In genomic region chr11:3003396-3004231, GRCh38 we compare ENCODE assay signal across 16 cellular contexts. TPM values are rescaled to one million over a fixed set of nuclear protein-coding genes. Genes with fewer than 3 reads are reported as not detected.
DNase-seq lines count a peak whose midpoint lies in the region; ATAC-seq, FAIRE-seq and TF ChIP-seq lines count a peak whose summit lies in the region.
"Had no signal": no experiment of that assay in that cellular context is flagged by ENCODE, and none has a peak within 500 bp of the region (broad histone marks: within the 10 kb centered on the region; RNA-seq: fewer than 3 reads in every experiment).

No MANE protein-coding gene starts in this region.

- TF ChIP-seq RAD21 in HepG2 (CRISPR knock-in tag; IDR thresholded peaks at IDR 0.05) = no peak

- no peaks in the 10 kb centered on the region for H3K36me3 ChIP-seq in breast epithelium
- H3K36me3 ChIP-seq in HepG2 (replicated peaks in 1 of 2; ENCODE audit: control insufficient read depth in 1 of 2, insufficient read depth in 2 of 2, low read length in 2 of 2) = peaks cover 27 to 58% of the 10 kb centered on the region in 2 experiments; a peak in 4 of 5 replicates

- H3K27ac ChIP-seq in breast epithelium = peak overlapping the region; percentile 28 to 92
- no peak overlapping the region for H3K27ac ChIP-seq in HepG2 (ENCODE audit: extremely low read length, insufficient read depth, low read length)
- H3K27ac ChIP-seq in temporal lobe (ENCODE audit: low read depth, low read length) = peak overlapping the region; percentile 100
- H3K27ac ChIP-seq: 22Rv1, BLaER1, left ventricle myocardium inferior had no signal

- no peaks in the 10 kb centered on the region for H4K20me1 ChIP-seq in HepG2 (ENCODE audit: insufficient read depth, low read length)

- no peaks in the 10 kb centered on the region for H3K9me3 Mint-ChIP-seq in T-helper 2 cell treated with Interferon-gamma antibody and Interleukin-4, amounts not matched to agents 5 μg/mL and 100 μg/mL, for 36 hours
- H3K9me3 Mint-ChIP-seq: activated CD4-positive, alpha-beta memory T cell treated with anti-CD3 and anti-CD28 coated beads, Interleukin-2, amount 10 ng/mL, durations not matched to agents 7 days and 5 days had no signal

- ATAC-seq in HepG2 (no peak), HG02642 (IDR thresholded peaks at IDR 0.05; ENCODE audit: poor library complexity, unreplicated experiment) (no peak), GM18867 (IDR thresholded peaks at IDR 0.05; ENCODE audit: unreplicated experiment) (no peak)

- WGBS in HepG2 (ENCODE audit: low lambda C conversion rate) = 94% methylated on average over 7 of the region's 12 CpGs

- H2AFZ ChIP-seq in HepG2 (ENCODE audit: low read length) = no peak overlapping the region

- TF ChIP-seq EP300 in HepG2 (IDR thresholded peaks at IDR 0.05; ENCODE audit: low read depth in 2 of 2, low read length in 2 of 2) (no peak), HepG2 (CRISPR knock-in tag; IDR thresholded peaks at IDR 0.05; ENCODE audit: borderline replicate concordance) (no peak)

- intact Hi-C loops in breast epithelium (cut with DNase I; ENCODE audit: low total_unique reads) (no loop called here), HepG2 (cut with micrococcal nuclease; ENCODE audit: unreplicated experiment) (no loop called here)

- H3K9me3 ChIP-seq in breast epithelium (no peaks in the 10 kb centered on the region), HepG2 (ENCODE audit: low read length) (no peaks in the 10 kb centered on the region)
- H3K9me3 ChIP-seq: BLaER1, left ventricle myocardium inferior had no signal

- TF ChIP-seq CTCF in breast epithelium (IDR thresholded peaks at IDR 0.05) = no peak
- no peak for TF ChIP-seq CTCF in HepG2 (CRISPR knock-in tag; IDR thresholded peaks at IDR 0.05)

- no peak overlapping the region for H3K4me2 ChIP-seq in HepG2 (ENCODE audit: low read depth, low read length)
- H3K4me2 ChIP-seq: BLaER1 had no signal

- DNase-seq in T-helper 2 cell treated with Interferon-gamma antibody and Interleukin-4, amounts not matched to agents 5 μg/mL and 100 μg/mL, for 36 hours (ENCODE audit: low spot score) = no peak
- no peak for DNase-seq in T-helper 2 cell
- no peak for DNase-seq in breast epithelium (ENCODE audit: low spot score in 2 of 2)
- DNase-seq in HepG2 (ENCODE audit: low spot score) = no peak
- DNase-seq in superior temporal gyrus (ENCODE audit: extremely low spot score) = no peak
- DNase-seq: activated CD4-positive, alpha-beta memory T cell treated with anti-CD3 and anti-CD28 coated beads, Interleukin-2, amount 10 ng/mL, durations not matched to agents 7 days and 5 days; DMS53; left ventricle myocardium inferior; NCI-H2029; NCI-H524 treated with DMSO at 0.1 percent for 48 hours; OCI-M1 had no signal

- H3K9ac ChIP-seq in HepG2 (ENCODE audit: insufficient read depth, low read depth, low read length) = no peak overlapping the region
- H3K9ac ChIP-seq: BLaER1 had no signal

- no peak for FAIRE-seq in HepG2 (lab: Jason Lieb, UNC)

- H3K79me2 ChIP-seq in HepG2 (ENCODE audit: insufficient read depth, low read length) = no peaks in the 10 kb centered on the region

- H3K27me3 Mint-ChIP-seq in T-helper 2 cell treated with Interferon-gamma antibody and Interleukin-4, amounts not matched to agents 5 μg/mL and 100 μg/mL, for 36 hours (ENCODE audit: low read depth) = no peaks in the 10 kb centered on the region
- H3K27me3 Mint-ChIP-seq: activated CD4-positive, alpha-beta memory T cell treated with anti-CD3 and anti-CD28 coated beads, Interleukin-2, amount 10 ng/mL, durations not matched to agents 7 days and 5 days had no signal

- H3K4me3 ChIP-seq in breast epithelium (no peak overlapping the region), HepG2 (replicated peaks in 1 of 3; ENCODE audit: insufficient read depth in 1 of 3, low read depth in 2 of 3, low read length in 3 of 3) (no peak overlapping the region)
- H3K4me3 ChIP-seq: BLaER1, left ventricle myocardium inferior had no signal

- POLR2A ChIA-PET in HepG2 (lab: Yijun Ruan, JAX) = no interaction called here

- CTCF ChIA-PET in HepG2 (lab: Yijun Ruan, JAX; ENCODE audit: low intra/inter-chr PET ratio, low total read pairs) = no interaction called here

- BruUV-seq in HepG2 (replicated peaks; lab: Mats Ljungman, UMichigan) = no TSS peak

- no peak for TF ChIP-seq POLR2A in breast epithelium (IDR thresholded peaks at IDR 0.05)
- TF ChIP-seq POLR2A in HepG2 (IDR thresholded peaks at IDR 0.05; ENCODE audit: insufficient read depth in 1 of 2, low read depth in 2 of 2, low read length in 2 of 2) = no peak

- H3K4me1 ChIP-seq in breast epithelium (peaks cover 2 to 43% of the 10 kb centered on the region in 2 donors), HepG2 (ENCODE audit: insufficient read depth, low read length) (no peaks in the 10 kb centered on the region)

- peak overlapping the region; percentile 34 for H3K27ac Mint-ChIP-seq in T-helper 2 cell treated with Interferon-gamma antibody and Interleukin-4, amounts not matched to agents 5 μg/mL and 100 μg/mL, for 36 hours
- H3K27ac Mint-ChIP-seq: activated CD4-positive, alpha-beta memory T cell treated with anti-CD3 and anti-CD28 coated beads, Interleukin-2, amount 10 ng/mL, durations not matched to agents 7 days and 5 days had no signal

- H3K27me3 ChIP-seq in breast epithelium (no peaks in the 10 kb centered on the region), HepG2 (ENCODE audit: control insufficient read depth in 1 of 2, insufficient read depth in 2 of 2, low read length in 2 of 2) (no peaks in the 10 kb centered on the region; a peak in 1 of 5 replicates)
- H3K27me3 ChIP-seq: BLaER1 had no signal

- peaks cover 2% of the 10 kb centered on the region for H3K4me1 Mint-ChIP-seq in T-helper 2 cell treated with Interferon-gamma antibody and Interleukin-4, amounts not matched to agents 5 μg/mL and 100 μg/mL, for 36 hours (ENCODE audit: low read depth)

- no peak overlapping the region for H3K4me3 Mint-ChIP-seq in T-helper 2 cell treated with Interferon-gamma antibody and Interleukin-4, amounts not matched to agents 5 μg/mL and 100 μg/mL, for 36 hours
- H3K4me3 Mint-ChIP-seq: activated CD4-positive, alpha-beta memory T cell treated with anti-CD3 and anti-CD28 coated beads, Interleukin-2, amount 10 ng/mL, durations not matched to agents 7 days and 5 days had no signal

- H3K36me3 Mint-ChIP-seq in T-helper 2 cell treated with Interferon-gamma antibody and Interleukin-4, amounts not matched to agents 5 μg/mL and 100 μg/mL, for 36 hours (ENCODE audit: low read depth) = peaks cover 43% of the 10 kb centered on the region

- in situ Hi-C loops in HepG2 (cut with HindIII; ENCODE audit: extremely low pct_ligation_motif_present, low pct_unique_long_range_greater_than_20kb) = no loop called here

RNA-seq across cellular contexts. Expression of gene NAP1L4, which starts 11.5 kb away (rescaled TPM):
- total RNA-seq in breast epithelium = 100 to 1,000 TPM in 1 of 3 donors, 10 to 100 TPM in 2; 87.1 to 167 (median 98.3) TPM
- 186 and 213 TPM in 2 replicates for total RNA-seq in HepG2 (2016; rRNA removed; fragmentation: Illumina TruSeq; extraction: Trizol)
- total RNA-seq in HepG2 (2016; cell fraction: cytosol; rRNA removed; fragmentation: Illumina TruSeq; extraction: Trizol; ENCODE audit: low read depth) = 229 and 281 TPM in 2 replicates
- total RNA-seq in HepG2 (2016; cell fraction: insoluble cytoplasmic fraction; rRNA removed; fragmentation: Illumina TruSeq; extraction: Trizol) = 181 and 200 TPM in 2 replicates
- 147 and 170 TPM in 2 replicates for total RNA-seq in HepG2 (2016; cell fraction: membrane; rRNA removed; fragmentation: Illumina TruSeq; extraction: Trizol)
- 186 and 203 TPM in 2 replicates for total RNA-seq in HepG2 (2016; cell fraction: nucleus; rRNA removed; fragmentation: Illumina TruSeq; extraction: Trizol)
- polyA plus RNA-seq in HepG2 (2011; rRNA removed) = 64.0 and 71.5 TPM in 2 replicates
- 60.2 and 65.1 TPM in 2 replicates for polyA plus RNA-seq in HepG2 (2011; cell fraction: cytosol; rRNA removed)
- 112 TPM in 2 replicates for polyA plus RNA-seq in HepG2 (2011; cell fraction: nucleus; rRNA removed)
- 74.7 and 106 TPM in 2 replicates for polyA plus RNA-seq in HepG2 (2012)
- 32.0 and 34.1 TPM in 2 replicates for polyA plus RNA-seq in HepG2 (2016; cell fraction: cytosol; fragmentation: Illumina TruSeq; extraction: Trizol; ENCODE audit: low read depth)
- 187 and 197 TPM in 2 replicates for polyA plus RNA-seq in HepG2 (2016; cell fraction: insoluble cytoplasmic fraction; fragmentation: Illumina TruSeq; extraction: Trizol; ENCODE audit: low read depth)
- polyA plus RNA-seq in HepG2 (2016; cell fraction: membrane; fragmentation: Illumina TruSeq; extraction: Trizol; ENCODE audit: low read depth) = 60.2 and 61.8 TPM in 2 replicates
- 171 and 202 TPM in 2 replicates for polyA plus RNA-seq in HepG2 (2016; cell fraction: nucleus; fragmentation: Illumina TruSeq; extraction: Trizol; ENCODE audit: insufficient read depth, low read depth)
- polyA minus RNA-seq in HepG2 (2011; rRNA and poly(A)+ RNA removed; ENCODE audit: low replicate concordance) = 61.7 and 117 TPM in 2 replicates
- 46.9 and 61.0 TPM in 2 replicates for polyA minus RNA-seq in HepG2 (2011; cell fraction: cytosol; rRNA and poly(A)+ RNA removed)
- polyA minus RNA-seq in HepG2 (2011; cell fraction: nucleus; rRNA and poly(A)+ RNA removed) = 150 and 156 TPM in 2 replicates
- total RNA-seq in temporal lobe = 185 TPM

RNA-seq across cellular contexts. Expression of gene CARS1, which starts 53.6 kb away (rescaled TPM):
- 10 to 100 TPM; 30.1 to 42.6 (median 40.7) TPM for total RNA-seq in breast epithelium
- total RNA-seq in HepG2 (2016; rRNA removed; fragmentation: Illumina TruSeq; extraction: Trizol) = 32.1 and 33.8 TPM in 2 replicates
- 6.6 and 6.8 TPM in 2 replicates for total RNA-seq in HepG2 (2016; cell fraction: cytosol; rRNA removed; fragmentation: Illumina TruSeq; extraction: Trizol; ENCODE audit: low read depth)
- 31.0 and 33.3 TPM in 2 replicates for total RNA-seq in HepG2 (2016; cell fraction: insoluble cytoplasmic fraction; rRNA removed; fragmentation: Illumina TruSeq; extraction: Trizol)
- total RNA-seq in HepG2 (2016; cell fraction: membrane; rRNA removed; fragmentation: Illumina TruSeq; extraction: Trizol) = 11.2 and 30.8 TPM in 2 replicates
- total RNA-seq in HepG2 (2016; cell fraction: nucleus; rRNA removed; fragmentation: Illumina TruSeq; extraction: Trizol) = 32.2 and 55.6 TPM in 2 replicates
- 47.0 and 51.1 TPM in 2 replicates for polyA plus RNA-seq in HepG2 (2011; rRNA removed)
- polyA plus RNA-seq in HepG2 (2011; cell fraction: cytosol; rRNA removed) = 24.8 and 30.7 TPM in 2 replicates
- polyA plus RNA-seq in HepG2 (2011; cell fraction: nucleus; rRNA removed) = 122 and 123 TPM in 2 replicates
- 27.1 and 55.0 TPM in 2 replicates for polyA plus RNA-seq in HepG2 (2012)
- polyA plus RNA-seq in HepG2 (2016; cell fraction: cytosol; fragmentation: Illumina TruSeq; extraction: Trizol; ENCODE audit: low read depth) = 5.3 and 6.3 TPM in 2 replicates
- polyA plus RNA-seq in HepG2 (2016; cell fraction: insoluble cytoplasmic fraction; fragmentation: Illumina TruSeq; extraction: Trizol; ENCODE audit: low read depth) = 28.8 and 29.1 TPM in 2 replicates
- 8.7 and 27.3 TPM in 2 replicates for polyA plus RNA-seq in HepG2 (2016; cell fraction: membrane; fragmentation: Illumina TruSeq; extraction: Trizol; ENCODE audit: low read depth)
- 59.1 and 103 TPM in 2 replicates for polyA plus RNA-seq in HepG2 (2016; cell fraction: nucleus; fragmentation: Illumina TruSeq; extraction: Trizol; ENCODE audit: insufficient read depth, low read depth)
- polyA minus RNA-seq in HepG2 (2011; rRNA and poly(A)+ RNA removed; ENCODE audit: low replicate concordance) = 27.7 and 54.6 TPM in 2 replicates
- polyA minus RNA-seq in HepG2 (2011; cell fraction: cytosol; rRNA and poly(A)+ RNA removed) = 18.4 and 22.4 TPM in 2 replicates
- polyA minus RNA-seq in HepG2 (2011; cell fraction: nucleus; rRNA and poly(A)+ RNA removed) = 55.0 and 56.3 TPM in 2 replicates
- 34.9 TPM for total RNA-seq in temporal lobe
